1 cellular context compared by ENCODE assay signal in genomic region chr1:171644805-171645483, GRCh38.
TF ChIP-seq lines count a peak whose summit lies in the region.

No MANE protein-coding gene starts in this region.

TF ChIP-seq in GM12878, 131 proteins besides CTCF, POLR2A, EP300 and RAD21 (continued from another document and continues in another):
- TF ChIP-seq RFX5 (IDR thresholded peaks at IDR 0.05; ENCODE audit: low read depth, low read length) (no peak), CHD2 (IDR thresholded peaks at IDR 0.05; ENCODE audit: borderline replicate concordance, low read depth, low read length) (no peak), USF2 (IDR thresholded peaks at IDR 0.05; ENCODE audit: borderline replicate concordance, low read depth, low read length) (no peak), USF1 (IDR thresholded peaks at IDR 0.05; ENCODE audit: borderline replicate concordance, extremely low read length, insufficient read depth, low read depth, low read length) (no peak), NFXL1 (IDR thresholded peaks at IDR 0.05; ENCODE audit: borderline replicate concordance) (peak; percentile 53; the same call in 1 of the 2 replicates), ZNF207 (IDR thresholded peaks at IDR 0.05; ENCODE audit: borderline replicate concordance) (no peak), RB1 (IDR thresholded peaks at IDR 0.05; ENCODE audit: borderline replicate concordance) (0 out of 2 replicates have a peak, but pooled peaks have one; percentile 44), RELB (IDR thresholded peaks at IDR 0.05; ENCODE audit: low read depth) (no peak), ZBTB33 (IDR thresholded peaks at IDR 0.05) (no peak), WRNIP1 (IDR thresholded peaks at IDR 0.05; ENCODE audit: borderline replicate concordance, low read depth, low read length) (no peak), BACH1 (IDR thresholded peaks at IDR 0.05; ENCODE audit: borderline replicate concordance) (no peak), RBBP5 (conservative IDR thresholded peaks at IDR 0.05) (no peak), YY1 (IDR thresholded peaks at IDR 0.05; ENCODE audit: low read depth, low read length) (peak; percentile 52; the same call in 1 of the 2 replicates), PAX8 (IDR thresholded peaks at IDR 0.05) (no peak), CREM (IDR thresholded peaks at IDR 0.05; ENCODE audit: low read depth) (no peak), ZNF217 (IDR thresholded peaks at IDR 0.05) (peak; percentile 90), DPF2 (IDR thresholded peaks at IDR 0.05) (0 out of 2 replicates have a peak, but pooled peaks have one; percentile 38), FOS (IDR thresholded peaks at IDR 0.05; ENCODE audit: borderline replicate concordance, extremely low read depth, insufficient read length) (no peak), IKZF1 (conservative IDR thresholded peaks at IDR 0.05) (0 out of 2 replicates have a peak, but pooled peaks have one; percentile 36), SMARCA5 (IDR thresholded peaks at IDR 0.05) (peak; percentile 96), SKIL (IDR thresholded peaks at IDR 0.05; ENCODE audit: low read depth, poor library complexity, severe bottlenecking) (no peak), NR2F1 (conservative IDR thresholded peaks at IDR 0.05) (no peak), BHLHE40 (IDR thresholded peaks at IDR 0.05; ENCODE audit: borderline replicate concordance in 1 of 2, low read depth in 2 of 2, low read length in 1 of 2) (no peak), ZNF622 (IDR thresholded peaks at IDR 0.05) (no peak), CUX1 (IDR thresholded peaks at IDR 0.05; ENCODE audit: insufficient replicate concordance, low read depth, low read length) (no peak), NR2C2 (IDR thresholded peaks at IDR 0.05; ENCODE audit: borderline replicate concordance, control insufficient read depth, insufficient read length, low read depth) (no peak), SUPT20H (IDR thresholded peaks at IDR 0.05; ENCODE audit: borderline replicate concordance, control insufficient read depth, low read depth, low read length) (no peak), LARP7 (IDR thresholded peaks at IDR 0.05) (0 out of 2 replicates have a peak, but pooled peaks have one; percentile 42), SMAD1 (IDR thresholded peaks at IDR 0.05; ENCODE audit: low read depth, partially characterized antibody) (no peak), EGR1 (IDR thresholded peaks at IDR 0.05; ENCODE audit: borderline replicate concordance in 1 of 2, low read depth in 2 of 2, low read length in 2 of 2) (no peak), PBX3 (IDR thresholded peaks at IDR 0.05; ENCODE audit: insufficient replicate concordance, low read depth, low read length) (no peak), MLLT1 (IDR thresholded peaks at IDR 0.05) (0 out of 2 replicates have a peak, but pooled peaks have one; percentile 34), HDGF (IDR thresholded peaks at IDR 0.05) (peak; percentile 85; the same call in 1 of the 2 replicates), TCF7 (IDR thresholded peaks at IDR 0.05; ENCODE audit: borderline replicate concordance) (no peak), RELA (IDR thresholded peaks at IDR 0.05; ENCODE audit: borderline replicate concordance, partially characterized antibody) (no peak), IRF4 (IDR thresholded peaks at IDR 0.05; ENCODE audit: low read depth, low read length) (peak; percentile 32; the same call in 1 of the 2 replicates), NKRF (conservative IDR thresholded peaks at IDR 0.05) (0 out of 2 replicates have a peak, but pooled peaks have one; percentile 29), PAX5 (IDR thresholded peaks at IDR 0.05; ENCODE audit: borderline replicate concordance, low read depth, low read length) (no peak), E2F8 (IDR thresholded peaks at IDR 0.05; ENCODE audit: low read depth, partially characterized antibody) (no peak)
